1 cellular context compared by ENCODE assay signal in genomic region chr17:39709319-39709997, GRCh38.
TF ChIP-seq lines count a peak whose summit lies in the region.

No MANE protein-coding gene starts in this region.

TF ChIP-seq in WTC11, 78 proteins besides CTCF, POLR2A, EP300 and RAD21 (continued from another document):
- no peak for TF ChIP-seq ATF6 (CRISPR knock-in tag; IDR thresholded peaks at IDR 0.05)
- no peak for TF ChIP-seq NR3C1 (CRISPR knock-in tag; conservative IDR thresholded peaks at IDR 0.05; ENCODE audit: low read depth)
- no peak for TF ChIP-seq ESRRA (CRISPR knock-in tag; IDR thresholded peaks at IDR 0.05; ENCODE audit: borderline replicate concordance)
- TF ChIP-seq IRF2 (CRISPR knock-in tag; IDR thresholded peaks at IDR 0.05; ENCODE audit: borderline replicate concordance, low read depth): no peak
- no peak for TF ChIP-seq NR2C2 (CRISPR knock-in tag; IDR thresholded peaks at IDR 0.05)
- no peak for TF ChIP-seq GTF2I (CRISPR knock-in tag; conservative IDR thresholded peaks at IDR 0.05)
- no peak for TF ChIP-seq HMGA2 (CRISPR knock-in tag; IDR thresholded peaks at IDR 0.05)
- TF ChIP-seq MAX (CRISPR knock-in tag; IDR thresholded peaks at IDR 0.05): no peak
- no peak for TF ChIP-seq GABPB1 (CRISPR knock-in tag; IDR thresholded peaks at IDR 0.05)
- TF ChIP-seq USF1 (CRISPR knock-in tag; IDR thresholded peaks at IDR 0.05): no peak
- TF ChIP-seq ELF4 (CRISPR knock-in tag; IDR thresholded peaks at IDR 0.05; ENCODE audit: low read depth): no peak
